ENCODE assay signal across 1 cellular context in genomic region chr12:116539361-116539771, GRCh38.
TF ChIP-seq lines count a peak whose summit lies in the region.

No MANE protein-coding gene starts in this region.

TF ChIP-seq in HEK293, 187 proteins besides CTCF, POLR2A, EP300 and RAD21 (continued from another document):
- TF ChIP-seq ZNF18 (tag by site-specific recombination; IDR thresholded peaks at IDR 0.05) (no peak), ZNF366 (tag by site-specific recombination; conservative IDR thresholded peaks at IDR 0.05) (no peak), ZNF350 (tag by site-specific recombination; IDR thresholded peaks at IDR 0.05) (no peak), ZNF544 (tag by site-specific recombination; IDR thresholded peaks at IDR 0.05) (no peak), ZNF701 (tag by site-specific recombination; IDR thresholded peaks at IDR 0.05) (no peak), ZBTB10 (tag by site-specific recombination; IDR thresholded peaks at IDR 0.05) (no peak), ZNF184 (tag by site-specific recombination; IDR thresholded peaks at IDR 0.05) (no peak)
